In the genomic region with DNA sequence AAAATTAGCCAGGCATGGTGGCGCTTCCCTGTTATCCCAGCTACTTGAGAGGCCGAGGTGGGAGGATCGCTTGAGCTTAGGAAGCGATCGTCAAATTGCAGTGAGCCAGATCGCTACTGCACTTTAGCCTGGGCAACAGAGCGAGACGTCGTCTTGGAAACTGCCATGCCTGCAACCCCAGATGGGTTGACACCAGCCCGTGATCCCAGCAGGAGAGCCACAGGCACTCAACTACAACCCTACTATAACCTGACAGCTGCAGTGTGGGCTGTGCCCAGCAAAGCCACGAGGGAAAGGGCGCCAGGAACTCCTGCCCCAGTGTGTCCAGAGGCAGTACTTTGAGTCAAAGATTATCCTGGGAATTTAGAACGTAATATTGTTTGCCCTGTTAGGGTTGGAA, we compare ENCODE assay signal across 21 cellular contexts.
"Had no signal": no experiment of that assay in that cellular context is flagged by ENCODE, and none has a peak within 500 bp of the region (broad histone marks: within the 10 kb centered on the region; RNA-seq: fewer than 3 reads in every experiment).

No MANE protein-coding gene starts in this region.

- H3K4me3 Mint-ChIP-seq: activated T-helper 17 cell treated with anti-CD3 and anti-CD28 coated beads, Interleukin-2, amount 50 U/mL, for 72 hours; central memory CD8-positive, alpha-beta T cell; memory B cell; nephron progenitor cell had no signal

- H3K27ac ChIP-seq: brain microvascular endothelial cell, coronary artery, esophagus muscularis mucosa, hepatocyte, left ventricle myocardium inferior, right atrium auricular region, tibial nerve, vagina had no signal

- H3K9me3 Mint-ChIP-seq: activated T-helper 17 cell treated with anti-CD3 and anti-CD28 coated beads, Interleukin-2, amount 50 U/mL, for 72 hours; central memory CD8-positive, alpha-beta T cell; memory B cell had no signal

- ATAC-seq: activated T-helper 17 cell treated with anti-CD3 and anti-CD28 coated beads, Interleukin-2, amount 50 U/mL, for 72 hours had no signal

- H3K27me3 Mint-ChIP-seq: activated T-helper 17 cell treated with anti-CD3 and anti-CD28 coated beads, Interleukin-2, amount 50 U/mL, for 72 hours; central memory CD8-positive, alpha-beta T cell; memory B cell had no signal

- H3K36me3 ChIP-seq: brain microvascular endothelial cell, right atrium auricular region, vagina had no signal

- H3K4me2 ChIP-seq: hepatocyte had no signal

- H3K4me3 ChIP-seq: coronary artery, esophagus muscularis mucosa, hepatocyte, left ventricle myocardium inferior, right atrium auricular region, tibial nerve, vagina had no signal

- H3K27ac Mint-ChIP-seq: activated T-helper 17 cell treated with anti-CD3 and anti-CD28 coated beads, Interleukin-2, amount 50 U/mL, for 72 hours; memory B cell; nephron progenitor cell had no signal

- DNase-seq: activated CD4-positive, alpha-beta T cell treated with anti-CD3 and anti-CD28 coated beads, Interleukin-2, amount 50 U/mL, for 1 hour; activated naive CD4-positive, alpha-beta T cell treated with Interleukin-2 at 50 U/mL for 16 hours; activated T-cell treated with anti-CD3 and anti-CD28 coated beads for 4 hours; anterior cingulate cortex; brain microvascular endothelial cell; left ventricle myocardium inferior; nephron progenitor cell; occipital lobe; small intestine; stimulated activated CD4-positive, alpha-beta T cell treated with anti-CD3 and anti-CD28 coated beads, Interleukin-4, amount 100 ng/mL, for 24 hours; stimulated activated naive CD4-positive, alpha-beta T cell; substantia nigra had no signal

- H3K27me3 ChIP-seq: brain microvascular endothelial cell, esophagus muscularis mucosa, hepatocyte, right atrium auricular region, tibial nerve, vagina had no signal

- H3K4me1 Mint-ChIP-seq: activated T-helper 17 cell treated with anti-CD3 and anti-CD28 coated beads, Interleukin-2, amount 50 U/mL, for 72 hours; central memory CD8-positive, alpha-beta T cell; nephron progenitor cell had no signal

- H3K9me3 ChIP-seq: esophagus muscularis mucosa, left ventricle myocardium inferior, right atrium auricular region, tibial nerve, vagina had no signal

- H3K4me1 ChIP-seq: esophagus muscularis mucosa, left ventricle myocardium inferior, right atrium auricular region, tibial nerve, vagina had no signal
